In genomic region chr4:144402999-144403398, GRCh38 we compare ENCODE assay signal across 29 cellular contexts.
"Had no signal": no experiment of that assay in that cellular context is flagged by ENCODE, and none has a peak within 500 bp of the region (broad histone marks: within the 10 kb centered on the region; RNA-seq: fewer than 3 reads in every experiment).

No MANE protein-coding gene starts in this region.

- DNase-seq: activated CD4-positive, alpha-beta memory T cell treated with anti-CD3 and anti-CD28 coated beads, Interleukin-2, amount 10 ng/mL, durations not matched to agents 7 days and 5 days; activated CD4-positive, alpha-beta T cell treated with anti-CD3 and anti-CD28 coated beads for 1 hour; activated CD4-positive, alpha-beta T cell treated with anti-CD3 and anti-CD28 coated beads for 4 hours; activated CD4-positive, alpha-beta T cell treated with anti-CD3 and anti-CD28 coated beads, Interleukin-2, amount 10 ng/mL, durations not matched to agents 7 days and 5 days; activated CD4-positive, alpha-beta T cell treated with anti-CD3 and anti-CD28 coated beads, Interleukin-2, amount 50 U/mL, for 4 hours; activated CD8-positive, alpha-beta memory T cell treated with anti-CD3 and anti-CD28 coated beads, Interleukin-2, amount 50 U/mL, for 48 hours; activated gamma-delta T cell; activated naive CD4-positive, alpha-beta T cell; activated naive CD4-positive, alpha-beta T cell treated with anti-CD3 and anti-CD28 coated beads, Interleukin-2, amount 10 ng/mL, durations not matched to agents 7 days and 5 days; activated naive CD8-positive, alpha-beta T cell treated with anti-CD3 and anti-CD28 coated beads, Interleukin-2, amount 10 ng/mL, durations not matched to agents 7 days and 5 days; activated T-cell treated with anti-CD3 and anti-CD28 coated beads for 4 hours; activated T-cell treated with anti-CD3 and anti-CD28 coated beads, Interleukin-2, amount 50 U/mL, for 24 hours; activated T-cell treated with anti-CD3 and anti-CD28 coated beads, Interleukin-2, amount 50 U/mL, for 72 hours; caudate nucleus; cortex of kidney; dermis blood vessel endothelial cell; effector CD4-positive, alpha-beta T cell; effector memory CD8-positive, alpha-beta T cell; erythroblast; foreskin keratinocyte; gastrocnemius medialis; glutamatergic neuron; heart left ventricle; T-helper 2 cell had no signal

- H3K36me3 ChIP-seq: ascending aorta, breast epithelium, esophagus muscularis mucosa, gastrocnemius medialis, heart left ventricle had no signal

- H3K4me3 ChIP-seq: ascending aorta, breast epithelium, esophagus muscularis mucosa, gastrocnemius medialis, heart left ventricle had no signal

- H3K27ac ChIP-seq: ascending aorta, breast epithelium, esophagus muscularis mucosa, foreskin keratinocyte, gastrocnemius medialis, heart left ventricle had no signal

- ATAC-seq: activated naive CD4-positive, alpha-beta T cell treated with anti-CD3 and anti-CD28 coated beads, Interleukin-2, amount 50 U/mL, for 72 hours; activated T-cell treated with anti-CD3 and anti-CD28 coated beads, Interleukin-2, amount 50 U/mL, for 72 hours; effector memory CD8-positive, alpha-beta T cell; foreskin keratinocyte; gastrocnemius medialis; heart left ventricle had no signal

- H3K4me1 ChIP-seq: ascending aorta, breast epithelium, esophagus muscularis mucosa, gastrocnemius medialis, heart left ventricle had no signal

- FAIRE-seq: colon had no signal

- H3K9me3 ChIP-seq: ascending aorta, breast epithelium, esophagus muscularis mucosa, gastrocnemius medialis had no signal

- H3K27me3 ChIP-seq: ascending aorta, breast epithelium, esophagus muscularis mucosa, gastrocnemius medialis, heart left ventricle had no signal
